Comparison of ENCODE assay signal across 1 cellular context in genomic region chr19:47095707-47096704, GRCh38.
TF ChIP-seq lines count a peak whose summit lies in the region.

No MANE protein-coding gene starts in this region.

TF ChIP-seq in HepG2, 621 proteins besides CTCF, POLR2A, EP300 and RAD21 (continued from another document and continues in another):
- TF ChIP-seq ZNF318 (CRISPR knock-in tag; IDR thresholded peaks at IDR 0.05) (peak; percentile 77; the same call in 1 of the 2 replicates), HNRNPUL1 (IDR thresholded peaks at IDR 0.05; ENCODE audit: low read depth, low read length) (no peak), SNAPC2 (CRISPR knock-in tag; IDR thresholded peaks at IDR 0.05) (no peak), SMARCE1 (IDR thresholded peaks at IDR 0.05; ENCODE audit: borderline replicate concordance) (no peak), ZMAT3 (CRISPR knock-in tag; conservative IDR thresholded peaks at IDR 0.05) (peak; percentile 80), CBX1 (IDR thresholded peaks at IDR 0.05; ENCODE audit: low read depth) (no peak), KAT2B (IDR thresholded peaks at IDR 0.05; ENCODE audit: borderline replicate concordance, low read depth, low read length) (no peak), POGK (CRISPR knock-in tag; conservative IDR thresholded peaks at IDR 0.05) (peak; percentile 64; the same call in 1 of the 2 replicates), ZNF430 (CRISPR knock-in tag; IDR thresholded peaks at IDR 0.05) (peak; percentile 86), SNAI1 (CRISPR knock-in tag; IDR thresholded peaks at IDR 0.05; ENCODE audit: borderline replicate concordance) (0 out of 2 replicates have a peak, but pooled peaks have one; percentile 43), GLMP (CRISPR knock-in tag; IDR thresholded peaks at IDR 0.05; ENCODE audit: borderline replicate concordance) (no peak), HMG20A (CRISPR knock-in tag; IDR thresholded peaks at IDR 0.05; ENCODE audit: borderline replicate concordance) (peak; percentile 84), ZNF761 (CRISPR knock-in tag; conservative IDR thresholded peaks at IDR 0.05) (peak; percentile 75; the same call in 1 of the 2 replicates), ZFP36 (IDR thresholded peaks at IDR 0.05; ENCODE audit: borderline replicate concordance, low read depth, low read length, partially characterized antibody) (no peak), PREB (CRISPR knock-in tag; IDR thresholded peaks at IDR 0.05) (no peak), ZNF564 (CRISPR knock-in tag; IDR thresholded peaks at IDR 0.05) (no peak), YEATS2 (CRISPR knock-in tag; IDR thresholded peaks at IDR 0.05; ENCODE audit: borderline replicate concordance) (peak; percentile 65; the same call in 1 of the 2 replicates), TCF7 (IDR thresholded peaks at IDR 0.05; ENCODE audit: low read depth) (peak; percentile 77), KLF16 (CRISPR knock-in tag; IDR thresholded peaks at IDR 0.05) (peak in 1 of 2 experiments; percentile 84; a peak in 2 of 4 replicates), SOX5 (CRISPR knock-in tag; IDR thresholded peaks at IDR 0.05; ENCODE audit: borderline replicate concordance) (peak; percentile 90; the same call in 1 of the 2 replicates), HDAC6 (IDR thresholded peaks at IDR 0.05; ENCODE audit: low read depth, low read length) (no peak), ZNF883 (CRISPR knock-in tag; IDR thresholded peaks at IDR 0.05; ENCODE audit: not compliant biosample characterization) (peak; percentile 58), JUND (CRISPR knock-in tag; IDR thresholded peaks at IDR 0.05) (peak; percentile 43; the same call in 1 of the 2 replicates), FOXO1 (CRISPR knock-in tag; IDR thresholded peaks at IDR 0.05) (peak; percentile 95), ZNF639 (CRISPR knock-in tag; conservative IDR thresholded peaks at IDR 0.05) (0 out of 2 replicates have a peak, but pooled peaks have one; percentile 22), CREB1 (IDR thresholded peaks at IDR 0.05) (no peak), CREB1 (CRISPR knock-in tag; IDR thresholded peaks at IDR 0.05) (peak; percentile 74; the same call in 1 of the 2 replicates), SMAD1 (CRISPR knock-in tag; IDR thresholded peaks at IDR 0.05; ENCODE audit: borderline replicate concordance, low read depth) (no peak), HMG20B (CRISPR knock-in tag; conservative IDR thresholded peaks at IDR 0.05) (peak; percentile 75; the same call in 1 of the 2 replicates), MTA1 (CRISPR knock-in tag; IDR thresholded peaks at IDR 0.05; ENCODE audit: borderline replicate concordance) (peak; percentile 99), ISL2 (CRISPR knock-in tag; IDR thresholded peaks at IDR 0.05) (peak; percentile 78), ZNF496 (CRISPR knock-in tag; IDR thresholded peaks at IDR 0.05; ENCODE audit: insufficient replicate concordance) (no peak), RFXAP (CRISPR knock-in tag; IDR thresholded peaks at IDR 0.05; ENCODE audit: borderline replicate concordance) (no peak), SMARCC2 (IDR thresholded peaks at IDR 0.05) (no peak), SALL2 (CRISPR knock-in tag; IDR thresholded peaks at IDR 0.05) (peak; percentile 41; the same call in 1 of the 2 replicates), ZEB1 (IDR thresholded peaks at IDR 0.05; ENCODE audit: insufficient replicate concordance, low read depth) (peak; percentile 96), GZF1 (CRISPR knock-in tag; IDR thresholded peaks at IDR 0.05) (no peak), BRD4 (CRISPR knock-in tag; IDR thresholded peaks at IDR 0.05) (no peak; the same call in 1 of the 2 replicates), ZBED4 (CRISPR knock-in tag; IDR thresholded peaks at IDR 0.05; ENCODE audit: borderline replicate concordance) (peak; percentile 81; the same call in 1 of the 2 replicates), SPEN (CRISPR knock-in tag; IDR thresholded peaks at IDR 0.05; ENCODE audit: low read depth) (peak; percentile 76; the same call in 1 of the 2 replicates), SIX4 (CRISPR knock-in tag; IDR thresholded peaks at IDR 0.05) (peak; percentile 93), ZNF350 (CRISPR knock-in tag; IDR thresholded peaks at IDR 0.05; ENCODE audit: borderline replicate concordance, low read depth) (peak; percentile 92; the same call in 1 of the 2 replicates), REXO4 (CRISPR knock-in tag; IDR thresholded peaks at IDR 0.05; ENCODE audit: borderline replicate concordance) (no peak), ATF5 (CRISPR knock-in tag; IDR thresholded peaks at IDR 0.05; ENCODE audit: low read depth) (no peak), MAZ (IDR thresholded peaks at IDR 0.05; ENCODE audit: borderline replicate concordance, low read depth, low read length) (peak; percentile 72), MAZ (CRISPR knock-in tag; IDR thresholded peaks at IDR 0.05; ENCODE audit: low read depth) (peak; percentile 66; the same call in 1 of the 2 replicates), RFXANK (CRISPR knock-in tag; IDR thresholded peaks at IDR 0.05) (no peak; the same call in 1 of the 2 replicates), AGO2 (optimal IDR thresholded peaks at IDR 0.05; ENCODE audit: low read depth, low read length) (no peak), ZNF34 (CRISPR knock-in tag; IDR thresholded peaks at IDR 0.05; ENCODE audit: borderline replicate concordance) (no peak)
